14 cellular contexts compared by ENCODE assay signal in genomic region chr2:38650717-38651116, GRCh38. TPM values are rescaled to one million over a fixed set of nuclear protein-coding genes. Genes with fewer than 3 reads are reported as not detected.
DNase-seq lines count a peak whose midpoint lies in the region; ATAC-seq lines count a peak whose summit lies in the region.
"Had no signal": no experiment of that assay in that cellular context is flagged by ENCODE, and none has a peak within 500 bp of the region (broad histone marks: within the 10 kb centered on the region; RNA-seq: fewer than 3 reads in every experiment).

No MANE protein-coding gene starts in this region.

- H3K36me3 Mint-ChIP-seq in activated CD4-positive, alpha-beta memory T cell treated with anti-CD3 and anti-CD28 coated beads for 36 hours: peaks cover 2% of the 10 kb centered on the region

- peak overlapping the region; percentile 49 for H3K27ac Mint-ChIP-seq in activated CD4-positive, alpha-beta memory T cell treated with anti-CD3 and anti-CD28 coated beads for 36 hours
- H3K27ac Mint-ChIP-seq: H9 had no signal

- intact Hi-C loops in Right ventricle myocardium inferior (cut with DNase I): no loop called here
- intact Hi-C loops in cardiac septum (cut with DNase I): no loop called here
- intact Hi-C loops in activated CD4-positive, alpha-beta memory T cell treated with anti-CD3 and anti-CD28 coated beads for 36 hours (cut with micrococcal nuclease): no loop called here

- DNase-seq in NCI-H82 (lab: John Stamatoyannopoulos, UW) (peak; percentile 18), NCI-H82 treated with DMSO at 0.1 percent for 48 hours (lab: John Stamatoyannopoulos, UW; ENCODE audit: unreplicated experiment) (no peak), Right ventricle myocardium inferior (ENCODE audit: missing footprints) (no peak), cardiac septum (ENCODE audit: low spot score) (no peak), pons (ENCODE audit: low spot score) (peak; percentile 9), midbrain (lab: John Stamatoyannopoulos, UW) (no peak)
- DNase-seq in activated CD4-positive, alpha-beta memory T cell treated with anti-CD3 and anti-CD28 coated beads for 36 hours: no peak
- DNase-seq: GDM1, H9, NCI-H1417, NCI-H187 treated with DMSO at 0.1 percent for 48 hours, NCI-H526 treated with DMSO at 0.1 percent for 48 hours had no signal

- no peak overlapping the region for H3K4me3 Mint-ChIP-seq in activated CD4-positive, alpha-beta memory T cell treated with anti-CD3 and anti-CD28 coated beads for 36 hours
- H3K4me3 Mint-ChIP-seq: H9 had no signal

- peaks cover 69% of the 10 kb centered on the region for H3K4me1 Mint-ChIP-seq in activated CD4-positive, alpha-beta memory T cell treated with anti-CD3 and anti-CD28 coated beads for 36 hours (ENCODE audit: low read depth)
- H3K4me1 Mint-ChIP-seq: H9 had no signal

- peaks cover 3% of the 10 kb centered on the region for H3K9me3 Mint-ChIP-seq in activated CD4-positive, alpha-beta memory T cell treated with anti-CD3 and anti-CD28 coated beads for 36 hours
- H3K9me3 Mint-ChIP-seq: H9 had no signal

- ATAC-seq in Right ventricle myocardium inferior (peak; percentile 81), GM21367 (IDR thresholded peaks at IDR 0.05; ENCODE audit: unreplicated experiment) (no peak)
- ATAC-seq: GM12878 had no signal

- no peaks in the 10 kb centered on the region for H3K27me3 Mint-ChIP-seq in activated CD4-positive, alpha-beta memory T cell treated with anti-CD3 and anti-CD28 coated beads for 36 hours

- POLR2A ChIA-PET in activated CD4-positive, alpha-beta memory T cell treated with anti-CD3 and anti-CD28 coated beads for 36 hours (lab: Charles Lee): no interaction called here

- CTCF ChIA-PET in activated CD4-positive, alpha-beta memory T cell treated with anti-CD3 and anti-CD28 coated beads for 36 hours (lab: Charles Lee): interaction anchor here (0.5 to 6.0 kb wide), 5 partner anchors 15 to 114 kb away, joined by 3 to 76 read pairs (median 5); partner anchors contain the start of gene GALM

RNA-seq across cellular contexts. Expression of gene GALM, which starts 15.2 kb away (rescaled TPM):
- 15.6 TPM for total RNA-seq in Right ventricle myocardium inferior
- total RNA-seq in cardiac septum: 8.5 TPM
- total RNA-seq in activated CD4-positive, alpha-beta memory T cell treated with anti-CD3 and anti-CD28 coated beads for 36 hours: 10 to 100 TPM; 90.2 to 95.3 TPM

RNA-seq across cellular contexts. Expression of gene HNRNPLL, which starts 48.0 kb away (rescaled TPM):
- total RNA-seq in Right ventricle myocardium inferior (22.5 TPM), cardiac septum (25.1 TPM)
- 100 to 1,000 TPM; 106 to 108 TPM for total RNA-seq in activated CD4-positive, alpha-beta memory T cell treated with anti-CD3 and anti-CD28 coated beads for 36 hours

Comparison
In these comparisons a context has a peak if more than half of its experiments do, and no peak if none do; other contexts are left out.
1. DNase-seq: peak in NCI-H82 (single experiment) and pons (single experiment); none in NCI-H82 treated with DMSO at 0.1 percent for 48 hours (single experiment), Right ventricle myocardium inferior (single experiment), cardiac septum (single experiment), activated CD4-positive, alpha-beta memory T cell treated with anti-CD3 and anti-CD28 coated beads for 36 hours (single experiment) and midbrain (single experiment).